In the genomic region with DNA sequence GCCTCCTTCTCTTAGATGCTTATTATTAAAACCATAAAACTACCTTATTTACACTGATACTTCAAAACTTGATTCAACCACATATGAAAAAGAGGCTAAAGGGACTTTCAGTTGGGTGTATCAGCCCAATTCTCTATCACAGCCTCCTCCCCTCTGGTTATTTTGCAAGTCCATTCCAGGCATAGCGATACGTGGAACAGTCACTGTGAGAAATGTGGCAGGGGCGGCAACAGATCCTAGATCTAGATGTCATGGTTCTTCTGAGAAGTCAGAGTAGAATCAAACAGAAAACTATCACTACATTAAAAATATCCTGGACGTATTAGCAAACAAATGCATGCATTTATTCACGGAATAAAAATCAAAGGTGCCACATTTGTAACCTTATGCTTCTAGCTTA, we compare ENCODE assay signal across 27 cellular contexts.
A peak's percentile ranks its signal among the peaks of the same experiment; 100 is the strongest.
DNase-seq lines count a peak whose midpoint lies in the region; ATAC-seq, FAIRE-seq and TF ChIP-seq lines count a peak whose summit lies in the region.
"Had no signal": no experiment of that assay in that cellular context is flagged by ENCODE, and none has a peak within 500 bp of the region (broad histone marks: within the 10 kb centered on the region; RNA-seq: fewer than 3 reads in every experiment).

No MANE protein-coding gene starts in this region.

- H3K4me3 ChIP-seq in A549 (no peak overlapping the region), trophoblast cell (ENCODE audit: low read depth, low read length) (no peak overlapping the region)
- H3K4me3 ChIP-seq: BLaER1, GM12878 had no signal

- TF ChIP-seq POLR2A in A549 (IDR thresholded peaks at IDR 0.05; ENCODE audit: low read length), result no peak

- FAIRE-seq in A549 (lab: Jason Lieb, UNC), result peak; percentile 7
- FAIRE-seq: GM12878, GM12892, GM18507, GM19239 had no signal

- no peak for TF ChIP-seq CTCF in 22Rv1 (IDR thresholded peaks at IDR 0.05)
- no peak for TF ChIP-seq CTCF in A549 (IDR thresholded peaks at IDR 0.05)

- no peak for DNase-seq in activated T-cell treated with anti-CD3 and anti-CD28 coated beads, Interleukin-2, amount 50 U/mL, for 72 hours
- no peak for DNase-seq in activated T-cell treated with anti-CD3 and anti-CD28 coated beads, Interleukin-2, amount 50 U/mL, for 4 hours
- DNase-seq in A549 (ENCODE audit: low read depth in 1 of 2, low spot score in 1 of 2) (no peak), trophoblast cell (peak; percentile 68 to 78), midbrain (lab: John Stamatoyannopoulos, UW) (no peak), SW480 (ENCODE audit: low spot score) (no peak)
- DNase-seq: ACHN; BE2C; C1 segment of cervical spinal cord; CD4-positive, alpha-beta memory T cell; CD4-positive, CD25-positive, alpha-beta regulatory T cell; CD8-positive, alpha-beta memory T cell; COR-L47; DMS 273 treated with DMSO at 0.1 percent for 48 hours; DMS153; DMS53; DMS79; DND-41; EL; GDM1 had no signal

- H3K18ac ChIP-seq in trophoblast cell (ENCODE audit: low read length), result no peak overlapping the region

- no peak overlapping the region for H3K4ac ChIP-seq in trophoblast cell (ENCODE audit: low read depth, low read length)

- H2BK120ac ChIP-seq in trophoblast cell (ENCODE audit: insufficient read depth, low read length, poor library complexity), result no peak overlapping the region

- CTCF ChIA-PET in A549 (lab: Yijun Ruan, JAX), result interaction anchor here (0.6 to 0.9 kb wide), 3 partner anchors 51 to 1224 kb away, joined by 3 to 4 read pairs (median 3); no protein-coding TSS in a partner anchor

- ATAC-seq in activated T-cell treated with anti-CD3 and anti-CD28 coated beads, Interleukin-2, amount 50 U/mL, for 72 hours (replicated peaks in 1 of 2), result no peak
- no peak for ATAC-seq in activated T-cell treated with anti-CD3 and anti-CD28 coated beads, Interleukin-2, amount 50 U/mL, for 4 hours
- no peak for ATAC-seq in A549
- ATAC-seq: GM12878 had no signal

- H3K36me3 Mint-ChIP-seq in activated T-cell treated with anti-CD3 and anti-CD28 coated beads, Interleukin-2, amount 50 U/mL, for 72 hours (ENCODE audit: insufficient read depth in 2 of 2), result peaks cover 0 to 3% of the 10 kb centered on the region in 2 donors
- H3K36me3 Mint-ChIP-seq in activated T-cell treated with anti-CD3 and anti-CD28 coated beads, Interleukin-2, amount 50 U/mL, for 4 hours (ENCODE audit: insufficient read depth), result peaks cover 37% of the 10 kb centered on the region

- peak overlapping the region; percentile 52 for H3K27ac ChIP-seq in 22Rv1
- no peak overlapping the region for H3K27ac ChIP-seq in A549
- no peak overlapping the region for H3K27ac ChIP-seq in trophoblast cell (ENCODE audit: low read depth, low read length)
- H3K27ac ChIP-seq: BLaER1 had no signal

- H3K23ac ChIP-seq in trophoblast cell (ENCODE audit: low read length), result no peak overlapping the region

- H4K91ac ChIP-seq in trophoblast cell (ENCODE audit: low read depth, low read length), result no peak overlapping the region

- H3K79me1 ChIP-seq in trophoblast cell (ENCODE audit: low read length), result no peaks in the 10 kb centered on the region

- no peaks in the 10 kb centered on the region for H3K27me3 Mint-ChIP-seq in activated T-cell treated with anti-CD3 and anti-CD28 coated beads, Interleukin-2, amount 50 U/mL, for 72 hours (ENCODE audit: low read depth)
- H3K27me3 Mint-ChIP-seq in activated T-cell treated with anti-CD3 and anti-CD28 coated beads, Interleukin-2, amount 50 U/mL, for 4 hours (ENCODE audit: low read depth), result no peaks in the 10 kb centered on the region
- H3K27me3 Mint-ChIP-seq: CD4-positive, alpha-beta memory T cell; CD4-positive, CD25-positive, alpha-beta regulatory T cell; CD8-positive, alpha-beta memory T cell had no signal

- H3K14ac ChIP-seq in trophoblast cell (ENCODE audit: low read length), result no peak overlapping the region

- WGBS in A549 (ENCODE audit: missing lambda C conversion rate), result 97% methylated on average over 5 of the region's 5 CpGs
- whole genome bisulfite sequencing in trophoblast cell (ENCODE audit: extremely low coverage, insufficient coverage, insufficient read length), result no CpG with 5 or more reads among the region's 5 CpGs

- no peak overlapping the region for H2BK12ac ChIP-seq in trophoblast cell (ENCODE audit: low read length)

- no peak overlapping the region for H3K9ac ChIP-seq in trophoblast cell (ENCODE audit: low read length)
- H3K9ac ChIP-seq: BLaER1 had no signal

- TF ChIP-seq EP300 in A549 (IDR thresholded peaks at IDR 0.05), result no peak

- H3K4me2 ChIP-seq in A549, result no peak overlapping the region
- no peak overlapping the region for H3K4me2 ChIP-seq in trophoblast cell (ENCODE audit: low read length)
- H3K4me2 ChIP-seq: BLaER1 had no signal

- no peak overlapping the region for H2AK5ac ChIP-seq in trophoblast cell (ENCODE audit: low read length)

- H3K4me1 ChIP-seq in A549 (peaks cover 19% of the 10 kb centered on the region), trophoblast cell (ENCODE audit: control insufficient read depth in 1 of 2, insufficient read depth in 2 of 2, low read length in 2 of 2) (no peaks in the 10 kb centered on the region)
- H3K4me1 ChIP-seq: BE2C, BLaER1 had no signal

- H3K9me3 ChIP-seq in A549 (no peaks in the 10 kb centered on the region), trophoblast cell (ENCODE audit: insufficient read depth, low read depth, low read length) (no peaks in the 10 kb centered on the region)
- H3K9me3 ChIP-seq: BE2C, BLaER1 had no signal

- H3K36me3 ChIP-seq in trophoblast cell (ENCODE audit: control insufficient read depth in 1 of 2, insufficient read depth in 2 of 2, low read length in 2 of 2), result no peaks in the 10 kb centered on the region
- H3K36me3 ChIP-seq: BLaER1 had no signal

- POLR2A ChIA-PET in A549 (lab: Yijun Ruan, JAX), result interaction anchor here (0.6 kb wide), 1 partner anchor 36 kb away, joined by 4 read pairs; no protein-coding TSS in a partner anchor

- no peak overlapping the region for H4K8ac ChIP-seq in trophoblast cell (ENCODE audit: low read depth, low read length)

- H3K9me3 Mint-ChIP-seq in activated T-cell treated with anti-CD3 and anti-CD28 coated beads, Interleukin-2, amount 50 U/mL, for 72 hours, result no peaks in the 10 kb centered on the region
- no peaks in the 10 kb centered on the region for H3K9me3 Mint-ChIP-seq in activated T-cell treated with anti-CD3 and anti-CD28 coated beads, Interleukin-2, amount 50 U/mL, for 4 hours
- H3K9me3 Mint-ChIP-seq: CD4-positive, alpha-beta memory T cell; CD4-positive, CD25-positive, alpha-beta regulatory T cell; CD8-positive, alpha-beta memory T cell had no signal

- H2BK5ac ChIP-seq in trophoblast cell (ENCODE audit: low read depth, low read length, poor library complexity), result no peak overlapping the region

- no peaks in the 10 kb centered on the region for H3K27me3 ChIP-seq in trophoblast cell (ENCODE audit: insufficient read depth, low read length)
- H3K27me3 ChIP-seq: BE2C, BLaER1 had no signal

- peak overlapping the region; percentile 11 for H3K27ac Mint-ChIP-seq in activated T-cell treated with anti-CD3 and anti-CD28 coated beads, Interleukin-2, amount 50 U/mL, for 72 hours
- H3K27ac Mint-ChIP-seq: CD14-positive monocyte; CD8-positive, alpha-beta memory T cell had no signal

- H2AFZ ChIP-seq in trophoblast cell (ENCODE audit: insufficient read depth, low read length, poor library complexity), result no peak overlapping the region

- no peak overlapping the region for H3K4me3 Mint-ChIP-seq in activated T-cell treated with anti-CD3 and anti-CD28 coated beads, Interleukin-2, amount 50 U/mL, for 72 hours
- no peak overlapping the region for H3K4me3 Mint-ChIP-seq in activated T-cell treated with anti-CD3 and anti-CD28 coated beads, Interleukin-2, amount 50 U/mL, for 4 hours
- H3K4me3 Mint-ChIP-seq: CD14-positive monocyte; CD4-positive, alpha-beta memory T cell; CD4-positive, CD25-positive, alpha-beta regulatory T cell; CD8-positive, alpha-beta memory T cell had no signal

- H3K79me2 ChIP-seq in trophoblast cell (ENCODE audit: control insufficient read depth, insufficient read depth, low read length, poor library complexity), result no peaks in the 10 kb centered on the region

- no peaks in the 10 kb centered on the region for H3K4me1 Mint-ChIP-seq in activated T-cell treated with anti-CD3 and anti-CD28 coated beads, Interleukin-2, amount 50 U/mL, for 72 hours (ENCODE audit: low read depth)
- H3K4me1 Mint-ChIP-seq in activated T-cell treated with anti-CD3 and anti-CD28 coated beads, Interleukin-2, amount 50 U/mL, for 4 hours (ENCODE audit: low read depth), result peaks cover 2% of the 10 kb centered on the region

- H4K12ac ChIP-seq in trophoblast cell (ENCODE audit: low read depth, low read length), result no peak overlapping the region

- no peak for TF ChIP-seq RAD21 in A549 (conservative IDR thresholded peaks at IDR 0.05 in 1 of 2, IDR thresholded peaks at IDR 0.05 in 1 of 2)

TF ChIP-seq in A549, 52 proteins besides CTCF, POLR2A, EP300 and RAD21 (continues in another document):
- no peak for TF ChIP-seq FOSL2 (IDR thresholded peaks at IDR 0.05)
- no peak for TF ChIP-seq FOSL2 (CRISPR knock-in tag; IDR thresholded peaks at IDR 0.05)
- TF ChIP-seq HOXA7 (CRISPR knock-in tag; IDR thresholded peaks at IDR 0.05), result no peak
- TF ChIP-seq TFCP2L1 (CRISPR knock-in tag; IDR thresholded peaks at IDR 0.05), result no peak
- no peak for TF ChIP-seq TP53 (CRISPR knock-in tag; IDR thresholded peaks at IDR 0.05)
- TF ChIP-seq NR3C1 (IDR thresholded peaks at IDR 0.05), result no peak
- TF ChIP-seq HOXB5 (CRISPR knock-in tag; IDR thresholded peaks at IDR 0.05), result no peak
- TF ChIP-seq EHF (CRISPR knock-in tag; IDR thresholded peaks at IDR 0.05), result no peak
- TF ChIP-seq KDM5A (IDR thresholded peaks at IDR 0.05), result no peak
- TF ChIP-seq SREBF2 (IDR thresholded peaks at IDR 0.05), result no peak
- no peak for TF ChIP-seq ESRRA (IDR thresholded peaks at IDR 0.05; ENCODE audit: borderline replicate concordance, low read length)
- TF ChIP-seq, protein P1, sequence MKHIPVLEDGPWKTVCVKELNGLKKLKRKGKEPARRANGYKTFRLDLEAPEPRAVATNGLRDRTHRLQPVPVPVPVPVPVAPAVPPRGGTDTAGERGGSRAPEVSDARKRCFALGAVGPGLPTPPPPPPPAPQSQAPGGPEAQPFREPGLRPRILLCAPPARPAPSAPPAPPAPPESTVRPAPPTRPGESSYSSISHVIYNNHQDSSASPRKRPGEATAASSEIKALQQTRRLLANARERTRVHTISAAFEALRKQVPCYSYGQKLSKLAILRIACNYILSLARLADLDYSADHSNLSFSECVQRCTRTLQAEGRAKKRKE (CRISPR knock-in tag; IDR thresholded peaks at IDR 0.05; ENCODE audit: low read depth), result no peak
- no peak for TF ChIP-seq GATA3 (IDR thresholded peaks at IDR 0.05; ENCODE audit: borderline replicate concordance)
- TF ChIP-seq, protein P2, sequence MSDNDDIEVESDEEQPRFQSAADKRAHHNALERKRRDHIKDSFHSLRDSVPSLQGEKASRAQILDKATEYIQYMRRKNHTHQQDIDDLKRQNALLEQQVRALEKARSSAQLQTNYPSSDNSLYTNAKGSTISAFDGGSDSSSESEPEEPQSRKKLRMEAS (IDR thresholded peaks at IDR 0.05), result no peak

Comparison
In these comparisons a context has a peak if more than half of its experiments do, and no peak if none do; other contexts are left out.
1. DNase-seq: peak in trophoblast cell (2 of 2); none in activated T-cell treated with anti-CD3 and anti-CD28 coated beads, Interleukin-2, amount 50 U/mL, for 72 hours (0 of 2), activated T-cell treated with anti-CD3 and anti-CD28 coated beads, Interleukin-2, amount 50 U/mL, for 4 hours (single experiment), A549 (0 of 2), midbrain (single experiment) and SW480 (single experiment).